19 cellular contexts compared by ENCODE assay signal in the genomic region with DNA sequence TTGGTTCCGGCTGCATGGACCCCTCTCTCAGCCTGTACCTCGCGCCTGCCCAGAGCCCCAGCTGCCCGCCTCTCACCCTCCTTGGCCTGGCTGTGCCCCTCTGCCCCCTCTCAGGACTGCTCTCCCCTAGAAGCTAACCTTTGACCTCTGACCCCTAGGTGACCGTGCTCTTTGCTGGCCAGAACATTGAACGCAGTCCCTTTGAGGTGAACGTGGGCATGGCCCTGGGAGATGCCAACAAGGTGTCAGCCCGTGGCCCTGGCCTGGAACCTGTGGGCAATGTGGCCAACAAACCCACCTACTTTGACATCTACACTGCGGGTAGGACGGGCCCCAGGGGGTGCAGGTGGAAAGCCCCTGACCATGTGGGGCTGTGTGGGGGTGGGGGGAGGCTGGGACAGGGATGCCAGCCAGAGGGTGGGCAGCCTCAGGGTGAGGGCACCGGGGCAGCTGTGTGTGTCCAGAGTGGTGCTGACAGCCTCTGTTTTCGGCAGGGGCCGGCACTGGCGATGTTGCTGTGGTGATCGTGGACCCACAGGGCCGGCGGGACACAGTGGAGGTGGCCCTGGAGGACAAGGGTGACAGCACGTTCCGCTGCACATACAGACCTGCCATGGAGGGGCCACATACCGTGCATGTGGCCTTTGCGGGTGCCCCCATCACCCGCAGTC. TPM values are rescaled to one million over a fixed set of nuclear protein-coding genes. Genes with fewer than 3 reads are reported as not detected.
DNase-seq lines count a peak whose midpoint lies in the region; TF ChIP-seq lines count a peak whose summit lies in the region.
"Had no signal": no experiment of that assay in that cellular context is flagged by ENCODE, and none has a peak within 500 bp of the region (broad histone marks: within the 10 kb centered on the region; RNA-seq: fewer than 3 reads in every experiment).

No MANE protein-coding gene starts in this region.

- CTCF ChIA-PET in HEK293 (lab: Yijun Ruan, JAX), result no interaction called here

- no peak for TF ChIP-seq POLR2A in erythroblast (IDR thresholded peaks at IDR 0.05; ENCODE audit: low read length)

- H3K4me1 Mint-ChIP-seq in chondrocyte (ENCODE audit: low read depth), result peaks cover 20% of the 10 kb centered on the region

- H3K36me3 Mint-ChIP-seq in chondrocyte (ENCODE audit: low read depth), result peaks cover 24% of the 10 kb centered on the region
- H3K36me3 Mint-ChIP-seq: CD14-positive monocyte had no signal

- no peaks in the 10 kb centered on the region for H3K27me3 Mint-ChIP-seq in chondrocyte (ENCODE audit: low read depth)

- H3K9me3 ChIP-seq in HEK293 (ENCODE audit: control insufficient read depth, insufficient read depth, low read depth, low read length) (no peaks in the 10 kb centered on the region), stomach smooth muscle (ENCODE audit: control insufficient read depth in 2 of 2, low read length in 2 of 2) (no peaks in the 10 kb centered on the region)
- H3K9me3 ChIP-seq: thoracic aorta had no signal

- H3K27ac Mint-ChIP-seq in chondrocyte (ENCODE audit: unreplicated experiment), result no peak overlapping the region
- H3K27ac Mint-ChIP-seq: CD14-positive monocyte had no signal

- H3K27ac ChIP-seq in HEK293 (ENCODE audit: extremely low read depth, low read depth, low read length) (no peak overlapping the region), layer of hippocampus (ENCODE audit: low read depth, low read length) (peak overlapping the region; percentile 46), stomach smooth muscle (ENCODE audit: low read length) (peak overlapping the region; percentile 83)

- H3K4me1 ChIP-seq in HEK293 (ENCODE audit: control insufficient read depth, insufficient read depth, low read length), result no peaks in the 10 kb centered on the region
- peaks cover 51% of the 10 kb centered on the region for H3K4me1 ChIP-seq in stomach smooth muscle (ENCODE audit: control insufficient read depth, insufficient read depth, low read length)

- peak; percentile 88 for DNase-seq in chondrocyte (ENCODE audit: low spot score)
- DNase-seq in erythroblast (lab: John Stamatoyannopoulos, UW), result no peak
- DNase-seq in NCI-H446 (lab: John Stamatoyannopoulos, UW), result no peak
- no peak for DNase-seq in activated T-cell treated with anti-CD3 and anti-CD28 coated beads for 4 hours
- DNase-seq: activated CD4-positive, alpha-beta T cell treated with anti-CD3 and anti-CD28 coated beads for 4 hours; activated naive CD4-positive, alpha-beta T cell; activated T-cell treated with anti-CD3 and anti-CD28 coated beads, Interleukin-2, amount 50 U/mL, for 48 hours; anterior cingulate cortex; HCEC 1CT; Kasumi-1; NCI-H1694 treated with DMSO at 0.1 percent for 48 hours; NCI-H2171 treated with DMSO at 0.1 percent for 48 hours; NCI-H526 had no signal

- H3K9me3 Mint-ChIP-seq in chondrocyte (ENCODE audit: low read depth), result no peaks in the 10 kb centered on the region
- H3K9me3 Mint-ChIP-seq: CD14-positive monocyte had no signal

- H3K4me3 ChIP-seq in HEK293 (ENCODE audit: low read depth, low read length), result no peak overlapping the region
- no peak overlapping the region for H3K4me3 ChIP-seq in stomach smooth muscle (ENCODE audit: low read length in 2 of 2)
- H3K4me3 ChIP-seq: lung, thoracic aorta had no signal

- H3K9ac ChIP-seq in stomach smooth muscle (ENCODE audit: low read length in 2 of 2), result no peak overlapping the region

- POLR2A ChIA-PET in HEK293 (lab: Yijun Ruan, JAX), result no interaction called here

- H3K4me3 Mint-ChIP-seq in chondrocyte (ENCODE audit: unreplicated experiment), result no peak overlapping the region
- H3K4me3 Mint-ChIP-seq: CD14-positive monocyte had no signal

- H3K27me3 ChIP-seq in layer of hippocampus (ENCODE audit: control insufficient read depth, insufficient read depth, low read length), result no peaks in the 10 kb centered on the region
- H3K27me3 ChIP-seq in stomach smooth muscle (ENCODE audit: control insufficient read depth in 1 of 2, insufficient read depth in 2 of 2, low read length in 2 of 2), result no peaks in the 10 kb centered on the region

- TF ChIP-seq CTCF in HEK293 (tag by site-specific recombination; IDR thresholded peaks at IDR 0.05), result no peak
- TF ChIP-seq CTCF in chondrocyte (IDR thresholded peaks at IDR 0.05), result no peak

- peaks cover 0 to 86% of the 10 kb centered on the region in 2 experiments; a peak in 1 of 3 replicates for H3K36me3 ChIP-seq in HEK293 (ENCODE audit: control insufficient read depth in 2 of 2, insufficient read depth in 1 of 2, low read length in 2 of 2)
- H3K36me3 ChIP-seq in stomach smooth muscle (ENCODE audit: control insufficient read depth in 2 of 2, insufficient read depth in 2 of 2, low read length in 2 of 2), result peaks cover 69 to 70% of the 10 kb centered on the region in 2 donors

TF ChIP-seq in HEK293, 187 proteins besides CTCF, POLR2A, EP300 and RAD21 (continues in another document):
- TF ChIP-seq ZNF600 (tag by site-specific recombination; IDR thresholded peaks at IDR 0.05), result no peak
- TF ChIP-seq GLI2 (tag by site-specific recombination; IDR thresholded peaks at IDR 0.05; ENCODE audit: borderline replicate concordance, low read depth), result no peak
- TF ChIP-seq ZNF433 (tag by site-specific recombination; IDR thresholded peaks at IDR 0.05; ENCODE audit: low read depth), result no peak
- no peak for TF ChIP-seq HOXD13 (CRISPR knock-in tag; IDR thresholded peaks at IDR 0.05; ENCODE audit: borderline replicate concordance)
- TF ChIP-seq ZNF350 (tag by site-specific recombination; IDR thresholded peaks at IDR 0.05), result no peak
- no peak for TF ChIP-seq ZNF658 (tag by site-specific recombination; IDR thresholded peaks at IDR 0.05)
- no peak for TF ChIP-seq ZNF426 (tag by site-specific recombination; IDR thresholded peaks at IDR 0.05)
- TF ChIP-seq ZBTB7A (tag by site-specific recombination; IDR thresholded peaks at IDR 0.05; ENCODE audit: low read depth), result 0 out of 2 replicates have a peak, but pooled peaks have one; percentile 29
- TF ChIP-seq, protein P1, sequence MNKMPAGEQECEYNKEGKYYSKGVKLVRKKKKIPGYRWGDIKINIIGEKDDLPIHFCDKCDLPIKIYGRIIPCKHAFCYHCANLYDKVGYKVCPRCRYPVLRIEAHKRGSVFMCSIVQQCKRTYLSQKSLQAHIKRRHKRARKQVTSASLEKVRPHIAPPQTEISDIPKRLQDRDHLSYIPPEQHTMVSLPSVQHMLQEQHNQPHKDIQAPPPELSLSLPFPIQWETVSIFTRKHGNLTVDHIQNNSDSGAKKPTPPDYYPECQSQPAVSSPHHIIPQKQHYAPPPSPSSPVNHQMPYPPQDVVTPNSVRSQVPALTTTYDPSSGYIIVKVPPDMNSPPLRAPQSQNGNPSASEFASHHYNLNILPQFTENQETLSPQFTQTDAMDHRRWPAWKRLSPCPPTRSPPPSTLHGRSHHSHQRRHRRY (tag by site-specific recombination; IDR thresholded peaks at IDR 0.05), result no peak
- TF ChIP-seq, protein P2, sequence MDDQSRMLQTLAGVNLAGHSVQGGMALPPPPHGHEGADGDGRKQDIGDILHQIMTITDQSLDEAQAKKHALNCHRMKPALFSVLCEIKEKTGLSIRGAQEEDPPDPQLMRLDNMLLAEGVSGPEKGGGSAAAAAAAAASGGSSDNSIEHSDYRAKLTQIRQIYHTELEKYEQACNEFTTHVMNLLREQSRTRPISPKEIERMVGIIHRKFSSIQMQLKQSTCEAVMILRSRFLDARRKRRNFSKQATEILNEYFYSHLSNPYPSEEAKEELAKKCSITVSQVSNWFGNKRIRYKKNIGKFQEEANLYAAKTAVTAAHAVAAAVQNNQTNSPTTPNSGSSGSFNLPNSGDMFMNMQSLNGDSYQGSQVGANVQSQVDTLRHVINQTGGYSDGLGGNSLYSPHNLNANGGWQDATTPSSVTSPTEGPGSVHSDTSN (CRISPR knock-in tag; IDR thresholded peaks at IDR 0.05), result no peak
- no peak for TF ChIP-seq ZNF157 (tag by site-specific recombination; IDR thresholded peaks at IDR 0.05)
- no peak for TF ChIP-seq ZNF391 (tag by site-specific recombination; IDR thresholded peaks at IDR 0.05; ENCODE audit: borderline replicate concordance, low read depth)
- no peak for TF ChIP-seq KLF16 (tag by site-specific recombination; IDR thresholded peaks at IDR 0.05)
- no peak for TF ChIP-seq HOXC10 (CRISPR knock-in tag; IDR thresholded peaks at IDR 0.05)
- no peak for TF ChIP-seq ZNF335 (tag by site-specific recombination; conservative IDR thresholded peaks at IDR 0.05)
- no peak for TF ChIP-seq ZNF701 (tag by site-specific recombination; IDR thresholded peaks at IDR 0.05)
- TF ChIP-seq, protein P3, sequence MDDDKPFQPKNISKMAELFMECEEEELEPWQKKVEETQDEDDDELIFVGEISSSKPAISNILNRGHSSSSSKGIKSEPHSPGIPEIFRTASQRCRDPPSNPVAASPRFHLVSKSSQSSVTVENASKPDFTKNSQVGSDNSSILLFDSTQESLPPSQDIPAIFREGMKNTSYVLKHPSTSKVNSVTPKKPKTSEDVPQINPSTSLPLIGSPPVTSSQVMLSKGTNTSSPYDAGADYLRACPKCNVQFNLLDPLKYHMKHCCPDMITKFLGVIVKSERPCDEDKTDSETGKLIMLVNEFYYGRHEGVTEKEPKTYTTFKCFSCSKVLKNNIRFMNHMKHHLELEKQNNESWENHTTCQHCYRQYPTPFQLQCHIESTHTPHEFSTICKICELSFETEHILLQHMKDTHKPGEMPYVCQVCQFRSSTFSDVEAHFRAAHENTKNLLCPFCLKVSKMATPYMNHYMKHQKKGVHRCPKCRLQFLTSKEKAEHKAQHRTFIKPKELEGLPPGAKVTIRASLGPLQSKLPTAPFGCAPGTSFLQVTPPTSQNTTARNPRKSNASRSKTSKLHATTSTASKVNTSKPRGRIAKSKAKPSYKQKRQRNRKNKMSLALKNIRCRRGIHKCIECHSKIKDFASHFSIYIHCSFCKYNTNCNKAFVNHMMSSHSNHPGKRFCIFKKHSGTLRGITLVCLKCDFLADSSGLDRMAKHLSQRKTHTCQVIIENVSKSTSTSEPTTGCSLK (tag by site-specific recombination; IDR thresholded peaks at IDR 0.05), result no peak
- TF ChIP-seq ZNF747 (tag by site-specific recombination; IDR thresholded peaks at IDR 0.05), result no peak
- peak; percentile 90 for TF ChIP-seq BCL11B (tag by site-specific recombination; IDR thresholded peaks at IDR 0.05; ENCODE audit: low read depth)
- TF ChIP-seq ZNF423 (tag by site-specific recombination; IDR thresholded peaks at IDR 0.05), result no peak
- TF ChIP-seq ZBTB8A (tag by site-specific recombination; IDR thresholded peaks at IDR 0.05), result no peak

RNA-seq across cellular contexts. Expression of a gene that starts 8.0 kb away (rescaled TPM):
- total RNA-seq in chondrocyte, result 72.3 to 119 TPM (median 118 TPM) in 3 replicates

RNA-seq across cellular contexts. Expression of a gene that starts 24.4 kb away (rescaled TPM):
- total RNA-seq in chondrocyte, result 139 to 162 TPM (median 154 TPM) in 3 replicates

RNA-seq across cellular contexts. Expression of a gene that starts 46.5 kb away (rescaled TPM):
- total RNA-seq in chondrocyte, result 7.6 to 8.8 TPM (median 8.5 TPM) in 3 replicates
